ENCODE assay signal across 8 cellular contexts in the genomic region with DNA sequence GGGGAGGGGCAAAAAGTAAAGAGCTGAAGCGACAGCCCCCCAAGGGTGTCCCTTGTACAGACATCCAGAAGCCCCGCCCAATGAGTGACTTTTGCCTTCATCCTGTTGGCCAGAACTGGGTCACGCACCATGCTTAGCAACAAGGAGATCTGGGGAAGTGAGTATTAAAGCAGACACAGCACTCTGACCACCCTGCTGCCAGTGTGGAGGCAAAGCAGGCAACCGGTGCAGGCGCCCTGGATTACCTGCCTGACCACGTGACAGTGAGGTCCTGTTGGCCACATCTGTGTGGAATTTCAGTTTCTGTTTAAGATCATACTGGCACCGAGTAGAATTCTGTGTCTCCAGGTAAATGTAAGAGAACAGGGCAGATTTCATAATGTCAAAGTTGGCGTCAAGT. TPM values are rescaled to one million over a fixed set of nuclear protein-coding genes. Genes with fewer than 3 reads are reported as not detected.
A peak's percentile ranks its signal among the peaks of the same experiment; 100 is the strongest.
DNase-seq lines count a peak whose midpoint lies in the region; ATAC-seq and TF ChIP-seq lines count a peak whose summit lies in the region.

No MANE protein-coding gene starts in this region.

- H3K27me3 ChIP-seq in mammary epithelial cell (ENCODE audit: insufficient read depth, low read length) (peaks cover 2% of the 10 kb centered on the region), neural progenitor cell (no peaks in the 10 kb centered on the region), suprapubic skin (no peaks in the 10 kb centered on the region)

- no peaks in the 10 kb centered on the region for H3K4me1 ChIP-seq in mammary epithelial cell (ENCODE audit: insufficient read depth, low read length)
- H3K4me1 ChIP-seq in neural progenitor cell = peaks cover 10% of the 10 kb centered on the region
- no peaks in the 10 kb centered on the region for H3K4me1 ChIP-seq in suprapubic skin

- no peak for TF ChIP-seq POLR2A in suprapubic skin (IDR thresholded peaks at IDR 0.05)

- peak; percentile 98 for ATAC-seq in GM18498 (IDR thresholded peaks at IDR 0.05; ENCODE audit: unreplicated experiment)
- ATAC-seq in GM21528 (IDR thresholded peaks at IDR 0.05; ENCODE audit: low FRiP score, unreplicated experiment) = peak; percentile 91
- ATAC-seq in HG03575 (IDR thresholded peaks at IDR 0.05; ENCODE audit: extremely low read depth, insufficient number of reproducible peaks, low FRiP score, unreplicated experiment) = peak; percentile 82

- CTCF ChIA-PET in mammary epithelial cell (lab: Charles Lee; ENCODE audit: low non-redundant PET) = no interaction called here

- H3K4me2 ChIP-seq in mammary epithelial cell (ENCODE audit: insufficient read depth, low read depth, low read length) (peak overlapping the region; percentile 34), neural progenitor cell (peak overlapping the region; percentile 50)

- H3K36me3 Mint-ChIP-seq in neural progenitor cell = peaks cover 2% of the 10 kb centered on the region

- peaks cover 2% of the 10 kb centered on the region for H3K27me3 Mint-ChIP-seq in neural progenitor cell (ENCODE audit: insufficient read depth, low read depth)

- intact Hi-C loops in mammary epithelial cell (cut with micrococcal nuclease) = no loop called here

- dilution Hi-C loops in mammary epithelial cell (cut with HindIII; ENCODE audit: low sequenced_read_pairs) = no loop called here

- H2AFZ ChIP-seq in mammary epithelial cell (ENCODE audit: low read depth, low read length) (peak overlapping the region; percentile 75), neural progenitor cell (replicated peaks) (no peak overlapping the region)

- no peaks in the 10 kb centered on the region for H3K9me3 ChIP-seq in mammary epithelial cell (replicated peaks; ENCODE audit: insufficient read depth, low read length)
- peaks cover 4% of the 10 kb centered on the region for H3K9me3 ChIP-seq in neural progenitor cell (ENCODE audit: low read depth)
- H3K9me3 ChIP-seq in suprapubic skin = no peaks in the 10 kb centered on the region

- no peak overlapping the region for H3K27ac Mint-ChIP-seq in neural progenitor cell

- H4K20me1 ChIP-seq in mammary epithelial cell (ENCODE audit: insufficient read depth, low read length) (no peaks in the 10 kb centered on the region), neural progenitor cell (ENCODE audit: low read depth) (no peaks in the 10 kb centered on the region)

- peak; percentile 55 for DNase-seq in mammary epithelial cell
- peak; percentile 91 for DNase-seq in neural progenitor cell (ENCODE audit: low spot score)
- no peak for DNase-seq in T-helper 2 cell
- DNase-seq in suprapubic skin (ENCODE audit: low spot score in 2 of 2) = no peak
- no peak for DNase-seq in amniotic stem cell (lab: John Stamatoyannopoulos, UW)

- 27% methylated on average over 8 of the region's 8 CpGs for WGBS in mammary epithelial cell (ENCODE audit: low coverage, missing lambda C conversion rate)
- WGBS in suprapubic skin = 46% methylated on average over 7 of the region's 8 CpGs

- no peak for TF ChIP-seq EP300 in suprapubic skin (IDR thresholded peaks at IDR 0.05)

- no peak overlapping the region for H3K27ac ChIP-seq in mammary epithelial cell (ENCODE audit: insufficient read depth, low read depth, low read length)
- H3K27ac ChIP-seq in neural progenitor cell = no peak overlapping the region
- H3K27ac ChIP-seq in suprapubic skin = no peak overlapping the region

- TF ChIP-seq CTCF in mammary epithelial cell (conservative IDR thresholded peaks at IDR 0.05 in 1 of 2, IDR thresholded peaks at IDR 0.05 in 1 of 2; ENCODE audit: extremely low read depth in 1 of 2, insufficient read depth in 1 of 2, low read depth in 1 of 2, low read length in 2 of 2) (no peak), neural progenitor cell (IDR thresholded peaks at IDR 0.05) (no peak), suprapubic skin (IDR thresholded peaks at IDR 0.05) (no peak)

- H3K36me3 ChIP-seq in mammary epithelial cell (ENCODE audit: insufficient read depth, low read length) = no peaks in the 10 kb centered on the region
- no peaks in the 10 kb centered on the region for H3K36me3 ChIP-seq in neural progenitor cell
- no peaks in the 10 kb centered on the region for H3K36me3 ChIP-seq in suprapubic skin

- H3K4me3 ChIP-seq in mammary epithelial cell (replicated peaks in 1 of 3; ENCODE audit: insufficient read depth in 1 of 3, low read depth in 2 of 3, low read length in 3 of 3) (no peak overlapping the region), neural progenitor cell (peak overlapping the region; percentile 2), suprapubic skin (no peak overlapping the region)

- H3K4me1 Mint-ChIP-seq in neural progenitor cell = peaks cover 12% of the 10 kb centered on the region

- no peaks in the 10 kb centered on the region for H3K79me2 ChIP-seq in mammary epithelial cell (ENCODE audit: insufficient read depth, low read length)
- H3K79me2 ChIP-seq in neural progenitor cell (ENCODE audit: low read depth) = no peaks in the 10 kb centered on the region

- H3K9me3 Mint-ChIP-seq in neural progenitor cell = peaks cover 15% of the 10 kb centered on the region

- no peak overlapping the region for H3K4me3 Mint-ChIP-seq in neural progenitor cell

- in situ Hi-C loops in mammary epithelial cell (cut with MboI; ENCODE audit: low sequenced_read_pairs in 2 of 2) = no loop called here

- no peak overlapping the region for H3K9ac ChIP-seq in mammary epithelial cell (ENCODE audit: insufficient read depth, low read length)
- H3K9ac ChIP-seq in neural progenitor cell = no peak overlapping the region

- BruUV-seq in mammary epithelial cell (replicated peaks; lab: Mats Ljungman, UMichigan) = no TSS peak

- peaks cover 20% of the 10 kb centered on the region for H3F3A ChIP-seq in neural progenitor cell (ENCODE audit: low read depth)

RNA-seq across cellular contexts. Expression of a gene that starts 21.6 kb away (rescaled TPM):
- total RNA-seq in mammary epithelial cell (1 to 10 TPM; 5.1 to 7.3 TPM), neural progenitor cell (ENCODE audit: low replicate concordance) (26.9 and 55.9 TPM in 2 replicates), suprapubic skin (10 to 100 TPM in 1 of 4 donors, 1 to 10 TPM in 3; 5.6 to 13.3 (median 8.8) TPM)
- 0.88 TPM for polyA plus RNA-seq in mammary epithelial cell
- polyA minus RNA-seq in mammary epithelial cell = not detected

Comparison
In these comparisons a context has a peak if more than half of its experiments do, and no peak if none do; other contexts are left out.
1. DNase-seq: peak in mammary epithelial cell (single experiment) and neural progenitor cell (single experiment); none in T-helper 2 cell (0 of 5), suprapubic skin (0 of 2) and amniotic stem cell (single experiment).
2. Peak in every context shown above with its lines, with median percentiles within 50 percentile points of each other: ATAC-seq.